In genomic region chr16:85611205-85611454, GRCh38 we compare ENCODE assay signal across 8 cellular contexts. TPM values are rescaled to one million over a fixed set of nuclear protein-coding genes. Genes with fewer than 3 reads are reported as not detected.
DNase-seq lines count a peak whose midpoint lies in the region; ATAC-seq and TF ChIP-seq lines count a peak whose summit lies in the region.

No MANE protein-coding gene starts in this region.

- peaks cover 61% of the 10 kb centered on the region for H3K4me1 Mint-ChIP-seq in stimulated activated naive CD8-positive, alpha-beta T cell treated with anti-CD3 and anti-CD28 coated beads, Interleukin-15, amount 100 ng/mL, for 72 hours
- peaks cover 65% of the 10 kb centered on the region for H3K4me1 Mint-ChIP-seq in brain

- H3K9me3 Mint-ChIP-seq in stimulated activated naive CD8-positive, alpha-beta T cell treated with anti-CD3 and anti-CD28 coated beads, Interleukin-15, amount 100 ng/mL, for 72 hours, result no peaks in the 10 kb centered on the region
- H3K9me3 Mint-ChIP-seq in brain, result peaks cover 0 to 4% (median 0%) of the 10 kb centered on the region in 5 experiments

- DNase-seq in stimulated activated naive CD8-positive, alpha-beta T cell treated with anti-CD3 and anti-CD28 coated beads, Interleukin-15, amount 100 ng/mL, for 72 hours, result no peak
- no peak for DNase-seq in stimulated activated naive CD8-positive, alpha-beta T cell treated with anti-CD3 and anti-CD28 coated beads, Interleukin-15, Interleukin-2, amounts not matched to agents 100 U/mL and 50 U/mL, for 24 hours
- DNase-seq in lower lobe of right lung, result no peak
- no peak for DNase-seq in aorta
- no peak for DNase-seq in GM19240 (ENCODE audit: insufficient read length, low spot score)
- no peak for DNase-seq in inferior parietal cortex (ENCODE audit: extremely low spot score)

- peak overlapping the region; percentile 71 for H3K4me3 ChIP-seq in lower lobe of right lung
- H3K4me3 ChIP-seq in aorta (ENCODE audit: low read length in 2 of 2), result peak overlapping the region; percentile 33 to 55

- intact Hi-C loops in lower lobe of right lung (cut with DNase I) (no loop called here), aorta (cut with DNase I) (loop anchor here (1.0 to 5.0 kb wide), 6 partner anchors 56 to 304 kb away; no protein-coding TSS in a partner anchor)

- H3K27me3 ChIP-seq in lower lobe of right lung (ENCODE audit: low read depth), result no peaks in the 10 kb centered on the region
- H3K27me3 ChIP-seq in aorta (ENCODE audit: control insufficient read depth in 1 of 2, insufficient read depth in 2 of 2, low read length in 1 of 2), result no peaks in the 10 kb centered on the region

- H3K9me3 ChIP-seq in lower lobe of right lung, result no peaks in the 10 kb centered on the region
- no peaks in the 10 kb centered on the region for H3K9me3 ChIP-seq in aorta (ENCODE audit: control insufficient read depth, low read length)

- H3K27me3 Mint-ChIP-seq in stimulated activated naive CD8-positive, alpha-beta T cell treated with anti-CD3 and anti-CD28 coated beads, Interleukin-15, amount 100 ng/mL, for 72 hours, result no peaks in the 10 kb centered on the region
- no peaks in the 10 kb centered on the region for H3K27me3 Mint-ChIP-seq in brain

- TF ChIP-seq CTCF in brain (conservative IDR thresholded peaks at IDR 0.05) (no peak), lower lobe of right lung (IDR thresholded peaks at IDR 0.05) (no peak)

- 0 to 1% methylated on average over 17 to 21 of the region's 21 CpGs for WGBS in aorta, 2 donors

- ATAC-seq in stimulated activated naive CD8-positive, alpha-beta T cell treated with anti-CD3 and anti-CD28 coated beads, Interleukin-15, amount 100 ng/mL, for 72 hours, result no peak
- no peak for ATAC-seq in stimulated activated naive CD8-positive, alpha-beta T cell treated with anti-CD3 and anti-CD28 coated beads, Interleukin-15, Interleukin-2, amounts not matched to agents 100 U/mL and 50 U/mL, for 24 hours
- ATAC-seq in lower lobe of right lung (no peak), aorta (ENCODE audit: low FRiP score) (no peak), HG03520 (IDR thresholded peaks at IDR 0.05; ENCODE audit: unreplicated experiment) (no peak)

- peak overlapping the region; percentile 97 for H3K27ac ChIP-seq in lower lobe of right lung
- H3K27ac ChIP-seq in aorta (ENCODE audit: low read depth in 1 of 2, low read length in 2 of 2), result peak overlapping the region in 1 of 2 donors; percentile 85

- no peak overlapping the region for H3K27ac Mint-ChIP-seq in stimulated activated naive CD8-positive, alpha-beta T cell treated with anti-CD3 and anti-CD28 coated beads, Interleukin-15, amount 100 ng/mL, for 72 hours
- peak overlapping the region in 3 of 5 experiments; percentile 95 to 99 (median 97) for H3K27ac Mint-ChIP-seq in brain

- H3K4me1 ChIP-seq in lower lobe of right lung, result peaks cover 83% of the 10 kb centered on the region
- H3K4me1 ChIP-seq in aorta (ENCODE audit: control insufficient read depth in 1 of 2, insufficient read depth in 2 of 2, low read length in 2 of 2), result no peaks in the 10 kb centered on the region

- H3K36me3 ChIP-seq in lower lobe of right lung (no peaks in the 10 kb centered on the region), aorta (ENCODE audit: control insufficient read depth in 1 of 2, insufficient read depth in 2 of 2, low read length in 1 of 2) (no peaks in the 10 kb centered on the region)

- no peaks in the 10 kb centered on the region for H3K36me3 Mint-ChIP-seq in brain

- H3K4me3 Mint-ChIP-seq in stimulated activated naive CD8-positive, alpha-beta T cell treated with anti-CD3 and anti-CD28 coated beads, Interleukin-15, amount 100 ng/mL, for 72 hours, result peak overlapping the region; percentile 70 to 71
- H3K4me3 Mint-ChIP-seq in brain, result peak overlapping the region; percentile 83 to 87 (median 85)

RNA-seq across cellular contexts. Expression of gene GSE1, which starts 2.0 kb away (rescaled TPM):
- polyA plus RNA-seq in brain (ENCODE audit: insufficient read depth, low read depth, low replicate concordance), result 127 TPM
- total RNA-seq in lower lobe of right lung, result 85.2 TPM
- 100 to 1,000 TPM in 1 of 2 donors, 10 to 100 TPM in 1; 59.7 to 111 TPM for total RNA-seq in aorta
- polyA plus RNA-seq in aorta, result 10 to 100 TPM in 1 of 2 donors, 1 to 10 TPM in 1; 3.9 to 11.7 TPM

Comparison
In these comparisons a context has a peak if more than half of its experiments do, and no peak if none do; other contexts are left out.
1. H3K27ac Mint-ChIP-seq: peak in brain (3 of 5); none in stimulated activated naive CD8-positive, alpha-beta T cell treated with anti-CD3 and anti-CD28 coated beads, Interleukin-15, amount 100 ng/mL, for 72 hours (0 of 2).